In genomic region chr4:126604273-126604867, GRCh38 we compare ENCODE assay signal across 9 cellular contexts.
DNase-seq lines count a peak whose midpoint lies in the region; ATAC-seq and TF ChIP-seq lines count a peak whose summit lies in the region.
"Had no signal": no experiment of that assay in that cellular context is flagged by ENCODE, and none has a peak within 500 bp of the region (broad histone marks: within the 10 kb centered on the region; RNA-seq: fewer than 3 reads in every experiment).

No MANE protein-coding gene starts in this region.

- no peak; the same call in 2 of the 3 replicates for ATAC-seq in DND-41 (ENCODE audit: insufficient read depth, low read depth)
- peak; percentile 51 for ATAC-seq in HG02623 (IDR thresholded peaks at IDR 0.05; ENCODE audit: unreplicated experiment)
- no peak for ATAC-seq in GM19397 (IDR thresholded peaks at IDR 0.05; ENCODE audit: unreplicated experiment)
- ATAC-seq in HG03460 (IDR thresholded peaks at IDR 0.05; ENCODE audit: unreplicated experiment) = no peak
- ATAC-seq: mucosa of descending colon had no signal

- no peak overlapping the region for H2AFZ ChIP-seq in DND-41 (ENCODE audit: low read depth, low read length)

- no peaks in the 10 kb centered on the region for H3K36me3 Mint-ChIP-seq in progenitor cell of endocrine pancreas (ENCODE audit: insufficient read depth)

- no peak overlapping the region for H3K9ac ChIP-seq in DND-41 (ENCODE audit: low read depth, low read length)

- no peak overlapping the region for H3K27ac ChIP-seq in DND-41 (ENCODE audit: low read length)
- no peak overlapping the region for H3K27ac ChIP-seq in esophagus squamous epithelium

- H3K4me1 Mint-ChIP-seq in progenitor cell of endocrine pancreas (ENCODE audit: low read depth) = no peaks in the 10 kb centered on the region

- 18 to 32% methylated on average over 3 of the region's 3 CpGs for WGBS in esophagus squamous epithelium, 2 donors

- H3K9me3 Mint-ChIP-seq in progenitor cell of endocrine pancreas (ENCODE audit: low read depth) = no peaks in the 10 kb centered on the region

- H3K4me1 ChIP-seq in DND-41 (ENCODE audit: insufficient read depth, low read length) = no peaks in the 10 kb centered on the region
- no peaks in the 10 kb centered on the region for H3K4me1 ChIP-seq in esophagus squamous epithelium

- H3K79me2 ChIP-seq in DND-41 (ENCODE audit: insufficient read depth, low read length) = no peaks in the 10 kb centered on the region

- TF ChIP-seq CTCF in DND-41 (IDR thresholded peaks at IDR 0.05; ENCODE audit: borderline replicate concordance, extremely low read depth, low read length, poor library complexity, severe bottlenecking) (peak; percentile 52), esophagus squamous epithelium (IDR thresholded peaks at IDR 0.05) (peak in 4 of 6 experiments; percentile 38 to 51 (median 42)), progenitor cell of endocrine pancreas (IDR thresholded peaks at IDR 0.05; ENCODE audit: unreplicated experiment) (peak; percentile 72)

- H3K9me3 ChIP-seq in DND-41 (ENCODE audit: insufficient read depth, low read length, severe bottlenecking) = no peaks in the 10 kb centered on the region
- H3K9me3 ChIP-seq in esophagus squamous epithelium = no peaks in the 10 kb centered on the region
- H3K9me3 ChIP-seq: mucosa of descending colon had no signal

- no peak overlapping the region for H3K4me3 Mint-ChIP-seq in progenitor cell of endocrine pancreas (ENCODE audit: low read depth)

- H3K27me3 Mint-ChIP-seq in progenitor cell of endocrine pancreas = no peaks in the 10 kb centered on the region

- H3K4me2 ChIP-seq in DND-41 (ENCODE audit: insufficient read depth, low read length) = no peak overlapping the region

- H3K27me3 ChIP-seq in DND-41 (ENCODE audit: insufficient read depth, low read length, poor library complexity) (no peaks in the 10 kb centered on the region), esophagus squamous epithelium (no peaks in the 10 kb centered on the region)

- no peak overlapping the region for H3K27ac Mint-ChIP-seq in progenitor cell of endocrine pancreas

- no peak for TF ChIP-seq POLR2A in esophagus squamous epithelium (IDR thresholded peaks at IDR 0.05)

- no peaks in the 10 kb centered on the region for H4K20me1 ChIP-seq in DND-41 (ENCODE audit: insufficient read depth, low read length)

- DNase-seq in DND-41 (no peak), OCI-M1 (lab: John Stamatoyannopoulos, UW) (peak; percentile 75), esophagus squamous epithelium (lab: John Stamatoyannopoulos, UW) (no peak), progenitor cell of endocrine pancreas (ENCODE audit: low spot score, unreplicated experiment) (no peak), 8988T (no peak)

- intact Hi-C loops in esophagus squamous epithelium (cut with DNase I) = loop anchor here (10.0 kb wide), 1 partner anchor 320 kb away; no protein-coding TSS in a partner anchor

- H3K36me3 ChIP-seq in DND-41 (ENCODE audit: insufficient read depth, low read length) (no peaks in the 10 kb centered on the region), esophagus squamous epithelium (no peaks in the 10 kb centered on the region)

- H3K4me3 ChIP-seq in DND-41 (ENCODE audit: low read depth in 1 of 2, low read length in 2 of 2) (no peak overlapping the region), esophagus squamous epithelium (no peak overlapping the region)
- H3K4me3 ChIP-seq: mucosa of descending colon had no signal
